8 cellular contexts compared by ENCODE assay signal in the genomic region with DNA sequence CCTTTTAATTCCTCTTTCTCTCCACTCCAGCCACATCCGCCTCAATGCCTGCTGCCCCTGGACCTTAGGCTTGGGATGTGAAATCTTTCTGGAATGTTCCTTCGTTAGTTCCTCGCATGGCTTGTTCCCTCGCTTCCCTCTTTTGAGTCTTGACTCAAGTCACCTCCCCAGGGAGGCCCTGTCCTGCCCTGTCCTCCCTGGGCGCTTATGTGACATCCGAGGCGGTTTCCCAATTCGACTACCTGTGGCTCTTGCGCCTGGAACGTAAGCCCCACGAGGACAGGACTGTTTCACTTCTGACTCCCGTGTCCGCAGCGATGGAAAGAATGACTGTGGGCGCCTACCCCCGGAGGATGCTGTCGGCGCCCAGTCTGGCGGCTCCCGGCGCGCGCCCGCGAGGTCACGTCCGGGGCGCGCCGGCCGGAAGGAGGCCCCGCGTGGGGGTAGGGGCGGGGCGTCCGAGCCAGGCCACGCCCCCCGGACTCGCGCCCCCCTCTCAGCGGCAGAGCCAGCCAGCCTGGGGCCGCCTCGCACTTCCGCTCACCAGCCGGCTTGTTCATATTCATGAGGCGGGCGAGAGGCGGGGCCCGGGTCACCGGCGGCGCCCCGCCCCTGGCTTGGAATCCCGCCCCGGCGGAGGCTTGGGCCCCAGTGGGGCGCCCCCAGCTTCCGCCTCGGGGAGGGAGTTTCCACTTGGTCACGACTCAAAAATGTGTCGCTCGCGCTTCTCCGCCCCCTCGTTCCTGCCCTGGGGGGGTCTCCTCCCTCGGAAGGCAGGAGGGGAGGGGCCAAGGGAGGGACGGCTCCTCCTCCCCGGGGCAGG. TPM values are rescaled to one million over a fixed set of nuclear protein-coding genes. Genes with fewer than 3 reads are reported as not detected.
DNase-seq lines count a peak whose midpoint lies in the region; ATAC-seq and TF ChIP-seq lines count a peak whose summit lies in the region.

No MANE protein-coding gene starts in this region.

- 15 to 21% methylated on average over 21 to 35 of the region's 68 CpGs for WGBS in lower leg skin, 2 donors

- DNase-seq in AG04450 (ENCODE audit: low read depth, low spot score) (peak; percentile 88), NCI-H526 (lab: John Stamatoyannopoulos, UW) (peak; percentile 59 to 92), dermis microvascular lymphatic vessel endothelial cell (ENCODE audit: low read depth in 2 of 2) (peak; percentile 27 to 81), lower leg skin (ENCODE audit: low spot score in 2 of 2) (peak; percentile 84 to 98)
- DNase-seq in activated CD4-positive, alpha-beta T cell treated with anti-CD3 and anti-CD28 coated beads, Interleukin-2, amount 50 U/mL, for 1 hour, result peak; percentile 96
- peak; percentile 95 to 97 for DNase-seq in stimulated activated CD4-positive, alpha-beta T cell treated with anti-CD3 and anti-CD28 coated beads, Interleukin-4, amount 100 ng/mL, for 4 hours

- POLR2A ChIA-PET in AG04450 (lab: Yijun Ruan, JAX), result interaction anchor here (1.3 to 1.6 kb wide), 2 partner anchors 9 to 34 kb away, joined by 4 to 6 read pairs; no protein-coding TSS in a partner anchor

- no peaks in the 10 kb centered on the region; the same call in 1 of the 2 replicates for H3K9me3 ChIP-seq in AG04450 (ENCODE audit: control insufficient read depth, insufficient read depth, low read length)

- CTCF ChIA-PET in AG04450 (lab: Charles Lee), result interaction anchor here (3.6 to 5.0 kb wide), 2 partner anchors 20 to 25 kb away, joined by 15 to 37 read pairs; no protein-coding TSS in a partner anchor

- no peak for TF ChIP-seq POLR2A in lower leg skin (IDR thresholded peaks at IDR 0.05)

- H3K4me3 ChIP-seq in AG04450 (ENCODE audit: low read depth, low read length) (peak overlapping the region; percentile 68), lower leg skin (ENCODE audit: low read depth, poor library complexity, severe bottlenecking) (peak overlapping the region; percentile 30)

- intact Hi-C loops in lower leg skin (cut with DNase I; ENCODE audit: low total_unique reads), result no loop called here

- peak overlapping the region; percentile 65 for H3K27ac ChIP-seq in AG04450 (ENCODE audit: low read depth, low read length)

- H3K27me3 ChIP-seq in AG04450 (ENCODE audit: control insufficient read depth, insufficient read depth, low read length), result no peaks in the 10 kb centered on the region

- ATAC-seq in GM18909 (IDR thresholded peaks at IDR 0.05; ENCODE audit: poor library complexity, unreplicated experiment), result peak; percentile 90
- peak; percentile 77 for ATAC-seq in HG03139 (IDR thresholded peaks at IDR 0.05; ENCODE audit: unreplicated experiment)

- no peak for TF ChIP-seq CTCF in AG04450 (IDR thresholded peaks at IDR 0.05; ENCODE audit: low read depth, low read length)
- no peak for TF ChIP-seq CTCF in lower leg skin (IDR thresholded peaks at IDR 0.05)

RNA-seq across cellular contexts. Expression of a gene that starts 8.4 kb away (rescaled TPM):
- polyA plus RNA-seq in AG04450 (2011; rRNA removed), result 2.2 and 2.9 TPM in 2 replicates
- 3.1 and 3.4 TPM in 2 replicates for polyA minus RNA-seq in AG04450 (2011; rRNA and poly(A)+ RNA removed)
- total RNA-seq in dermis microvascular lymphatic vessel endothelial cell, result 0.38 and 0.39 TPM in 2 replicates
- 1 to 10 TPM; 1.3 to 2.6 (median 2.2) TPM for total RNA-seq in lower leg skin

RNA-seq across cellular contexts. Expression of a gene that starts 34.6 kb away (rescaled TPM):
- 2.9 and 3.9 TPM in 2 replicates for polyA plus RNA-seq in AG04450 (2011; rRNA removed)
- polyA minus RNA-seq in AG04450 (2011; rRNA and poly(A)+ RNA removed), result 17.8 and 32.9 TPM in 2 replicates
- total RNA-seq in dermis microvascular lymphatic vessel endothelial cell (3.9 and 4.9 TPM in 2 replicates), lower leg skin (10 to 100 TPM in 3 of 4 donors, 1 to 10 TPM in 1; 10.0 to 14.2 (median 12.3) TPM)

RNA-seq across cellular contexts. Expression of a gene that starts 43.7 kb away (rescaled TPM):
- polyA plus RNA-seq in AG04450 (2011; rRNA removed), result 18.4 and 23.8 TPM in 2 replicates
- polyA minus RNA-seq in AG04450 (2011; rRNA and poly(A)+ RNA removed), result 5.6 and 8.6 TPM in 2 replicates
- 12.5 and 19.8 TPM in 2 replicates for total RNA-seq in dermis microvascular lymphatic vessel endothelial cell
- total RNA-seq in lower leg skin, result 10 to 100 TPM; 26.2 to 64.5 (median 40.9) TPM

Comparison
In these comparisons a context has a peak if more than half of its experiments do, and no peak if none do; other contexts are left out.
1. Peak in every context shown above with its lines: DNase-seq, ATAC-seq, H3K4me3 ChIP-seq and H3K27ac ChIP-seq.